19 cellular contexts compared by ENCODE assay signal in genomic region chr12:57150400-57150799, GRCh38. TPM values are rescaled to one million over a fixed set of nuclear protein-coding genes. Genes with fewer than 3 reads are reported as not detected.
DNase-seq lines count a peak whose midpoint lies in the region; ATAC-seq, FAIRE-seq and TF ChIP-seq lines count a peak whose summit lies in the region.
"Had no signal": no experiment of that assay in that cellular context is flagged by ENCODE, and none has a peak within 500 bp of the region (broad histone marks: within the 10 kb centered on the region; RNA-seq: fewer than 3 reads in every experiment).

No MANE protein-coding gene starts in this region.

- no peak for TF ChIP-seq POLR2A in gastrocnemius medialis (IDR thresholded peaks at IDR 0.05)

- ATAC-seq in heart right ventricle = no peak
- no peak for ATAC-seq in Right ventricle myocardium inferior
- ATAC-seq in right cardiac atrium = no peak
- no peak for ATAC-seq in gastrocnemius medialis
- no peak for ATAC-seq in GM19463 (IDR thresholded peaks at IDR 0.05; ENCODE audit: unreplicated experiment)

- H3K36me3 ChIP-seq in heart right ventricle (peaks cover 0 to 82% (median 9%) of the 10 kb centered on the region in 9 donors), gastrocnemius medialis (no peaks in the 10 kb centered on the region)

- in situ Hi-C loops in gastrocnemius medialis (cut with MboI; ENCODE audit: low sequenced_read_pairs in 4 of 4) = no loop called here

- TF ChIP-seq CTCF in heart right ventricle (IDR thresholded peaks at IDR 0.05) (no peak), gastrocnemius medialis (IDR thresholded peaks at IDR 0.05 in 4 of 5, conservative IDR thresholded peaks at IDR 0.05 in 1 of 5) (no peak)

- H3K4me1 ChIP-seq in heart right ventricle (peaks cover 51 to 100% (median 81%) of the 10 kb centered on the region in 9 donors), right cardiac atrium (ENCODE audit: control insufficient read depth, insufficient read depth, low read length) (peaks cover 35% of the 10 kb centered on the region), gastrocnemius medialis (peaks cover 19 to 21% of the 10 kb centered on the region in 2 donors)

- intact Hi-C loops in heart right ventricle (cut with DNase I) = no loop called here
- intact Hi-C loops in Right ventricle myocardium inferior (cut with DNase I) = no loop called here
- intact Hi-C loops in right cardiac atrium (cut with DNase I) = no loop called here
- intact Hi-C loops in gastrocnemius medialis (cut with DNase I; ENCODE audit: low total_unique reads) = no loop called here

- H3K9me3 ChIP-seq in heart right ventricle (no peaks in the 10 kb centered on the region), right cardiac atrium (ENCODE audit: control insufficient read depth, low read length) (no peaks in the 10 kb centered on the region), gastrocnemius medialis (no peaks in the 10 kb centered on the region)

- 90 to 94% methylated on average over 6 of the region's 6 CpGs for WGBS in heart right ventricle, 2 donors
- 92% methylated on average over 6 of the region's 6 CpGs for WGBS in right cardiac atrium

- H3K27me3 ChIP-seq in heart right ventricle (no peaks in the 10 kb centered on the region), right cardiac atrium (ENCODE audit: control insufficient read depth, insufficient read depth) (no peaks in the 10 kb centered on the region), gastrocnemius medialis (no peaks in the 10 kb centered on the region)

- peak overlapping the region; percentile 40 to 93 (median 86) for H3K27ac ChIP-seq in heart right ventricle
- H3K27ac ChIP-seq in right cardiac atrium (ENCODE audit: low read length) = no peak overlapping the region
- peak overlapping the region; percentile 62 to 82 (median 80) for H3K27ac ChIP-seq in gastrocnemius medialis

- H3K4me3 ChIP-seq in heart right ventricle (no peak overlapping the region), right cardiac atrium (ENCODE audit: low read length) (no peak overlapping the region), gastrocnemius medialis (no peak overlapping the region)

- peak in 1 of 2 donors; percentile 11 for DNase-seq in heart right ventricle
- no peak for DNase-seq in Right ventricle myocardium inferior (ENCODE audit: missing footprints)
- peak in 2 of 3 donors; percentile 42 to 55 for DNase-seq in right cardiac atrium
- no peak for DNase-seq in gastrocnemius medialis
- DNase-seq in DMS 273 (lab: John Stamatoyannopoulos, UW; ENCODE audit: unreplicated experiment) = no peak
- DNase-seq in AG08396 (ENCODE audit: low spot score) = no peak
- no peak for DNase-seq in urothelium cell line (ENCODE audit: low spot score)
- DNase-seq: activated CD8-positive, alpha-beta memory T cell treated with anti-CD3 and anti-CD28 coated beads, Interleukin-2, amount 50 U/mL, for 4 hours; activated naive CD4-positive, alpha-beta T cell treated with anti-CD3 and anti-CD28 coated beads for 36 hours; CD4-positive, alpha-beta memory T cell; midbrain; NCI-H1436 treated with DMSO at 0.1 percent for 48 hours; nucleus accumbens; SHP77 treated with DMSO at 0.1 percent for 48 hours; stimulated activated CD4-positive, alpha-beta T cell treated with anti-CD3 and anti-CD28 coated beads, Interleukin-12 subunit alpha, Interleukin-12 subunit beta, amount 100 ng/mL, for 4 hours had no signal

- no peak for FAIRE-seq in urothelium cell line (lab: Jason Lieb, UNC)
- FAIRE-seq: endometrium, H54 had no signal

RNA-seq across cellular contexts. Expression of gene LRP1-AS, which starts 3.0 kb away (rescaled TPM):
- not detected for total RNA-seq in heart right ventricle
- not detected for polyA plus RNA-seq in heart right ventricle
- not detected for total RNA-seq in Right ventricle myocardium inferior
- not detected for total RNA-seq in right cardiac atrium
- not detected for polyA plus RNA-seq in right cardiac atrium
- total RNA-seq in gastrocnemius medialis = not detected
- total RNA-seq: A673; activated naive CD4-positive, alpha-beta T cell treated with anti-CD3 and anti-CD28 coated beads for 36 hours; CD4-positive, alpha-beta memory T cell had no signal
- polyA plus RNA-seq: CD4-positive, alpha-beta memory T cell had no signal

RNA-seq across cellular contexts. Expression of gene LRP1, which starts 22.1 kb away (rescaled TPM):
- total RNA-seq in heart right ventricle (100 to 1,000 TPM in 4 of 10 donors, 10 to 100 TPM in 6; 46.3 to 259 (median 82.7) TPM), Right ventricle myocardium inferior (143 TPM), right cardiac atrium (100 to 1,000 TPM in 3 of 4 donors, 10 to 100 TPM in 1; 79.7 to 181 (median 154) TPM), gastrocnemius medialis (10 to 100 TPM; 26.1 to 53.5 (median 49.8) TPM)
- polyA plus RNA-seq in heart right ventricle (10 to 100 TPM; 46.6 to 46.7 TPM), right cardiac atrium (55.0 TPM)

RNA-seq across cellular contexts. Expression of gene STAT6, which starts 39.2 kb away (rescaled TPM):
- 10 to 100 TPM; 23.3 to 72.3 (median 38.0) TPM for total RNA-seq in heart right ventricle
- 10 to 100 TPM; 36.0 to 77.8 TPM for polyA plus RNA-seq in heart right ventricle
- 58.3 TPM for total RNA-seq in Right ventricle myocardium inferior
- total RNA-seq in right cardiac atrium = 10 to 100 TPM; 77.8 to 89.6 (median 83.6) TPM
- polyA plus RNA-seq in right cardiac atrium = 57.6 TPM
- 10 to 100 TPM; 12.5 to 17.4 (median 14.4) TPM for total RNA-seq in gastrocnemius medialis

Comparison
In these comparisons a context has a peak if more than half of its experiments do, and no peak if none do; other contexts are left out.
1. DNase-seq: peak in right cardiac atrium (2 of 3); none in Right ventricle myocardium inferior (single experiment), gastrocnemius medialis (0 of 2), DMS 273 (single experiment), AG08396 (single experiment) and urothelium cell line (single experiment).